In genomic region chr4:133593764-133594163, GRCh38 we compare ENCODE assay signal across 1 cellular context.
TF ChIP-seq lines count a peak whose summit lies in the region.

No MANE protein-coding gene starts in this region.

TF ChIP-seq in WTC11, 78 proteins besides CTCF, POLR2A, EP300 and RAD21 (continued from another document):
- no peak for TF ChIP-seq PREB (CRISPR knock-in tag; IDR thresholded peaks at IDR 0.05; ENCODE audit: borderline replicate concordance)
- no peak for TF ChIP-seq SOX15 (CRISPR knock-in tag; IDR thresholded peaks at IDR 0.05)
- no peak for TF ChIP-seq JAZF1 (CRISPR knock-in tag; IDR thresholded peaks at IDR 0.05)
TF ChIP-seq in WTC11: peak in this region for 0.
